ENCODE assay signal across 9 cellular contexts in the genomic region with DNA sequence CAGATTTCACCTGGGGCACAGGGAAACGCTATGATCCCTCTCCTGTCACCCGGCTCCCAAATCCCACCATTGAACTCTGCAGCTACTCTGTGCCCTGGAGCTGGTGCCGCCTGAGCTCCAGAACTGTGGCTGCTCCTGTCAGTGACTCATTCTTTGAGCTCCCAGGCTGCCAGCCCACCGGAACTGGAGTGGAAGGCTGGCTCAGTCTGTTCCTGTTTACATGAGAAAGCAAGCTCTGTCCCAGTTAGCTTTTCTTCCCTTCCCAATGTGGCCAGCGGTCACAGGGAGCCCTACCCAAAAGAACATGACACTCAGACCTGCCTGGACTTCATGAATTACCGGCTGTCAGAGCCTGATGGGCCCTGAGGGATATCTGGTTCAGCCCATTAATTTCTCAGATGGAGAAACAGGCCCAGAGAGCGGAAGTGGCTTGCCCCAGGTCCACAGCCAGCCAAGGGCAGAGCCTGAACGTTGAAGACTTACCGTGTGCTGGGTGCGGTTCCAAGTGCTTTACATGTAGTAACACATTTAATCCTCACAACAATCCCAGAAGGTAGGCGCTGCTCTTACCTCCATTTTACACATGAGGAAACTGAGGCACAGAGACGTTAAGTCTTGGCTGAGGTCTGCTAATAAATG. TPM values are rescaled to one million over a fixed set of nuclear protein-coding genes. Genes with fewer than 3 reads are reported as not detected.
DNase-seq lines count a peak whose midpoint lies in the region; ATAC-seq and TF ChIP-seq lines count a peak whose summit lies in the region.
"Had no signal": no experiment of that assay in that cellular context is flagged by ENCODE, and none has a peak within 500 bp of the region (broad histone marks: within the 10 kb centered on the region; RNA-seq: fewer than 3 reads in every experiment).

No MANE protein-coding gene starts in this region.

- H4K20me1 ChIP-seq in fibroblast of lung (ENCODE audit: control insufficient read depth, extremely low read depth, insufficient read depth, low read length) = no peaks in the 10 kb centered on the region
- H4K20me1 ChIP-seq in osteoblast (ENCODE audit: insufficient read depth, low read length) = no peaks in the 10 kb centered on the region

- H3K4me2 ChIP-seq in fibroblast of lung (ENCODE audit: extremely low read depth, insufficient read depth, low read length) (peak overlapping the region; percentile 35), osteoblast (ENCODE audit: insufficient read depth, low read length) (peak overlapping the region; percentile 60)
- H3K4me2 ChIP-seq: neural progenitor cell had no signal

- H2AFZ ChIP-seq in fibroblast of lung (ENCODE audit: low read length) (peak overlapping the region; percentile 87), osteoblast (ENCODE audit: low read length) (peak overlapping the region; percentile 99)
- H2AFZ ChIP-seq: neural progenitor cell had no signal

- no peak for TF ChIP-seq POLR2A in sigmoid colon (IDR thresholded peaks at IDR 0.05)

- CTCF ChIA-PET in RWPE1 (lab: Yijun Ruan, JAX) = interaction anchor here (0.8 kb wide), 1 partner anchor 14 kb away, joined by 3 read pairs; no protein-coding TSS in a partner anchor

- H3K27me3 ChIP-seq in fibroblast of lung (ENCODE audit: control insufficient read depth, insufficient read depth, low read length) (no peaks in the 10 kb centered on the region), osteoblast (ENCODE audit: insufficient read depth, low read length) (peaks cover 3% of the 10 kb centered on the region), sigmoid colon (no peaks in the 10 kb centered on the region)
- H3K27me3 ChIP-seq: neural progenitor cell had no signal

- H3K9me3 ChIP-seq in fibroblast of lung (ENCODE audit: control insufficient read depth, insufficient read depth, low read depth, low read length) (no peaks in the 10 kb centered on the region), osteoblast (ENCODE audit: low read depth, low read length) (no peaks in the 10 kb centered on the region), sigmoid colon (no peaks in the 10 kb centered on the region)

- no peak for TF ChIP-seq CTCF in RWPE1 (conservative IDR thresholded peaks at IDR 0.05; ENCODE audit: low read depth)
- TF ChIP-seq CTCF in fibroblast of lung (conservative IDR thresholded peaks at IDR 0.05 in 1 of 2, IDR thresholded peaks at IDR 0.05 in 1 of 2; ENCODE audit: low read depth in 1 of 2, low read length in 2 of 2) = no peak
- no peak for TF ChIP-seq CTCF in osteoblast (IDR thresholded peaks at IDR 0.05; ENCODE audit: extremely low read depth, low read depth, low read length)
- no peak for TF ChIP-seq CTCF in sigmoid colon (IDR thresholded peaks at IDR 0.05)

- 73 to 77% methylated on average over 12 of the region's 12 CpGs for WGBS in sigmoid colon, 2 donors

- POLR2A ChIA-PET in RWPE1 (lab: Yijun Ruan, JAX; ENCODE audit: low non-redundant PET) = interaction anchor here (0.6 kb wide), 1 partner anchor 12 kb away, joined by 4 read pairs; no protein-coding TSS in a partner anchor

- peak overlapping the region; percentile 26; the same call in 1 of the 2 replicates for H3K27ac ChIP-seq in RWPE1
- no peak overlapping the region for H3K27ac ChIP-seq in fibroblast of lung (ENCODE audit: insufficient read depth, low read length)
- H3K27ac ChIP-seq in osteoblast (ENCODE audit: low read depth, low read length) = no peak overlapping the region
- no peak overlapping the region for H3K27ac ChIP-seq in sigmoid colon
- H3K27ac ChIP-seq: neural progenitor cell had no signal

- no peak for ATAC-seq in HG02981 (IDR thresholded peaks at IDR 0.05; ENCODE audit: unreplicated experiment)

- no peak overlapping the region for H3K9ac ChIP-seq in fibroblast of lung (ENCODE audit: insufficient read depth, low read length)
- H3K9ac ChIP-seq: neural progenitor cell had no signal

- no peak for TF ChIP-seq EP300 in sigmoid colon (IDR thresholded peaks at IDR 0.05)

- H3K36me3 ChIP-seq in fibroblast of lung (ENCODE audit: control insufficient read depth, insufficient read depth, low read length) = no peaks in the 10 kb centered on the region
- H3K36me3 ChIP-seq in osteoblast (ENCODE audit: insufficient read depth, low read length) = no peaks in the 10 kb centered on the region
- no peaks in the 10 kb centered on the region for H3K36me3 ChIP-seq in sigmoid colon
- H3K36me3 ChIP-seq: neural progenitor cell had no signal

- H3K4me3 ChIP-seq in fibroblast of lung (replicated peaks in 1 of 4; ENCODE audit: control extremely low read depth in 1 of 4, insufficient read depth in 1 of 4, low read depth in 3 of 4, low read length in 4 of 4) = no peak overlapping the region
- peak overlapping the region; percentile 41 for H3K4me3 ChIP-seq in osteoblast (ENCODE audit: insufficient read depth, low read length)
- H3K4me3 ChIP-seq in sigmoid colon = no peak overlapping the region
- H3K4me3 ChIP-seq: neural progenitor cell had no signal

- intact Hi-C loops in sigmoid colon (cut with DNase I) = no loop called here

- H3K79me2 ChIP-seq in fibroblast of lung (ENCODE audit: control insufficient read depth, insufficient read depth, low read length) = no peaks in the 10 kb centered on the region
- no peaks in the 10 kb centered on the region for H3K79me2 ChIP-seq in osteoblast (ENCODE audit: insufficient read depth, low read length)

- H3K4me1 ChIP-seq in fibroblast of lung (ENCODE audit: control insufficient read depth, extremely low read depth, insufficient read depth, low read length) = peaks cover 5% of the 10 kb centered on the region
- peaks cover 9% of the 10 kb centered on the region for H3K4me1 ChIP-seq in osteoblast (ENCODE audit: insufficient read depth, low read length)
- H3K4me1 ChIP-seq in sigmoid colon = no peaks in the 10 kb centered on the region

- DNase-seq in ELF-1 (ENCODE audit: low read depth, low spot score) (peak; percentile 86), RWPE1 (ENCODE audit: low spot score) (peak; percentile 60), fibroblast of lung (ENCODE audit: low read depth in 2 of 2) (peak; percentile 61 to 80), osteoblast (ENCODE audit: insufficient read length, low spot score, missing footprints) (peak; percentile 96), sigmoid colon (no peak), SKM-1 (lab: John Stamatoyannopoulos, UW; ENCODE audit: unreplicated experiment) (no peak), NCI-H2029 treated with DMSO at 0.1 percent for 48 hours (lab: John Stamatoyannopoulos, UW) (no peak)

RNA-seq across cellular contexts. Expression of a gene that starts 23.8 kb away (rescaled TPM):
- total RNA-seq in fibroblast of lung (under 0.01 TPM in 2 replicates), osteoblast (not detected in 2 replicates), sigmoid colon (not detected)
- polyA plus RNA-seq in fibroblast of lung (not detected in 2 replicates), sigmoid colon (under 1 TPM in 2 of 3 donors, not detected in 1; 0.46 to 0.52 TPM)
- not detected in 2 replicates for polyA plus RNA-seq in fibroblast of lung (2012)
- not detected in 2 replicates for polyA minus RNA-seq in fibroblast of lung (ENCODE audit: low replicate concordance)

RNA-seq across cellular contexts. Expression of a gene that starts 41.8 kb away (rescaled TPM):
- total RNA-seq in fibroblast of lung (not detected in 2 replicates), osteoblast (not detected in 2 replicates), sigmoid colon (1 to 10 TPM in 1 of 4 donors, under 1 TPM in 3; 0.33 to 1.1 (median 0.69) TPM)
- polyA plus RNA-seq in fibroblast of lung (not detected in 2 replicates), sigmoid colon (under 1 TPM in 1 of 3 donors, not detected in 2; 0.39 TPM)
- not detected in 2 replicates for polyA plus RNA-seq in fibroblast of lung (2012)
- polyA minus RNA-seq in fibroblast of lung (ENCODE audit: low replicate concordance) = not detected in 2 replicates

RNA-seq across cellular contexts. Expression of a gene that starts 51.2 kb away (rescaled TPM):
- total RNA-seq in fibroblast of lung = 0.77 and 0.83 TPM in 2 replicates
- polyA plus RNA-seq in fibroblast of lung = 0.16 and 0.21 TPM in 2 replicates
- polyA plus RNA-seq in fibroblast of lung (2012) = 0.16 TPM in 2 replicates
- not detected in 2 replicates for polyA minus RNA-seq in fibroblast of lung (ENCODE audit: low replicate concordance)
- 3.3 and 4.1 TPM in 2 replicates for total RNA-seq in osteoblast
- 1 to 10 TPM; 3.7 to 5.3 (median 4.8) TPM for total RNA-seq in sigmoid colon
- polyA plus RNA-seq in sigmoid colon = 1 to 10 TPM; 1.7 to 3.0 (median 2.3) TPM

Comparison
In these comparisons a context has a peak if more than half of its experiments do, and no peak if none do; other contexts are left out.
1. DNase-seq: peak in ELF-1 (single experiment), RWPE1 (single experiment), fibroblast of lung (2 of 2) and osteoblast (single experiment); none in sigmoid colon (single experiment), SKM-1 (single experiment) and NCI-H2029 treated with DMSO at 0.1 percent for 48 hours (single experiment).